12 cellular contexts compared by ENCODE assay signal in the genomic region with DNA sequence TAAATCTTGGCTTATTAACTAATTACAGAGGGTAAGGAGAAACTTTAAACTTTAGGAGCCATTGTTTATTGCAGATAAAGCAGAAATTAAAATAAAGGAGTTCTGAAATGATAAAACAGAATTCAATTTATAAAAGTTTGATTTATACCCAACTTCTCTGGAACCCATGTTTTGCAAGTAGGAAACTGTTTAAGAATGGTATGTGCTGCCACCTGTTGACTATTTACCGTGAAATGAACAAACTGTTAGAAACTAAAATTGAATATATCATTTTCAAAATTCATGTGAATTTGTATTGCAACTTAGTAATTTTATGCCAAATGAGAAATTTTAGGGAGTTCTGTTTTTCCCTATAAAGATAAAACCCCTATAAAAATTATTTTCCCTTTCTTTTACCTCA. TPM values are rescaled to one million over a fixed set of nuclear protein-coding genes. Genes with fewer than 3 reads are reported as not detected.
DNase-seq lines count a peak whose midpoint lies in the region; ATAC-seq, FAIRE-seq and TF ChIP-seq lines count a peak whose summit lies in the region.
"Had no signal": no experiment of that assay in that cellular context is flagged by ENCODE, and none has a peak within 500 bp of the region (broad histone marks: within the 10 kb centered on the region; RNA-seq: fewer than 3 reads in every experiment).

No MANE protein-coding gene starts in this region.

- POLR2A ChIA-PET in AG04450 (lab: Yijun Ruan, JAX): no interaction called here

- DNase-seq in AG04450 (ENCODE audit: low read depth, low spot score) (no peak), GM19239 (ENCODE audit: insufficient read length, low spot score) (no peak), SW480 (ENCODE audit: low spot score) (peak; percentile 23), foreskin keratinocyte (no peak), NCI-H510A (lab: John Stamatoyannopoulos, UW) (no peak), testis (no peak)
- no peak for DNase-seq in stimulated activated naive CD4-positive, alpha-beta T cell (lab: John Stamatoyannopoulos, UW)
- DNase-seq: DMS79 treated with DMSO at 0.1 percent for 48 hours, immature natural killer cell, NCI-H1092 treated with DMSO at 0.1 percent for 48 hours had no signal

- H3K27ac ChIP-seq in AG04450 (ENCODE audit: low read depth, low read length): no peak overlapping the region
- no peak overlapping the region for H3K27ac ChIP-seq in foreskin keratinocyte
- H3K27ac ChIP-seq in testis: no peak overlapping the region
- H3K27ac ChIP-seq: SK-N-MC had no signal

- 26 to 28% methylated on average over 1 of the region's 1 CpG for WGBS in testis, 2 donors

- no peak overlapping the region for H3K4me3 ChIP-seq in AG04450 (ENCODE audit: low read depth, low read length)
- H3K4me3 ChIP-seq in testis: no peak overlapping the region
- H3K4me3 ChIP-seq: SK-N-MC had no signal

- intact Hi-C loops in testis (cut with DNase I; ENCODE audit: low total_unique reads): no loop called here

- H3K4me1 ChIP-seq in foreskin keratinocyte (no peaks in the 10 kb centered on the region), testis (no peaks in the 10 kb centered on the region)

- CTCF ChIA-PET in AG04450 (lab: Charles Lee): interaction anchor here (0.6 to 1.5 kb wide), 3 partner anchors 310 to 376 kb away, joined by 3 to 11 read pairs (median 3); no protein-coding TSS in a partner anchor

- TF ChIP-seq POLR2A in testis (IDR thresholded peaks at IDR 0.05): no peak

- TF ChIP-seq CTCF in AG04450 (IDR thresholded peaks at IDR 0.05; ENCODE audit: low read depth, low read length): peak; percentile 30
- peak; percentile 50 for TF ChIP-seq CTCF in foreskin keratinocyte (conservative IDR thresholded peaks at IDR 0.05)
- no peak for TF ChIP-seq CTCF in testis (IDR thresholded peaks at IDR 0.05)

- FAIRE-seq in GM19239 (lab: Jason Lieb, UNC): peak; percentile 89

- ATAC-seq in foreskin keratinocyte (no peak), GM21619 (IDR thresholded peaks at IDR 0.05; ENCODE audit: unreplicated experiment) (no peak)

- no peaks in the 10 kb centered on the region for H3K9me3 ChIP-seq in AG04450 (ENCODE audit: control insufficient read depth, insufficient read depth, low read length)
- H3K9me3 ChIP-seq in testis: no peaks in the 10 kb centered on the region

- H3K27me3 ChIP-seq in AG04450 (ENCODE audit: control insufficient read depth, insufficient read depth, low read length) (no peaks in the 10 kb centered on the region), foreskin keratinocyte (no peaks in the 10 kb centered on the region), testis (no peaks in the 10 kb centered on the region)

- no peaks in the 10 kb centered on the region for H3K36me3 ChIP-seq in testis (ENCODE audit: low read depth, missing control alignments)

RNA-seq across cellular contexts. Expression of a gene that starts 11.0 kb away (rescaled TPM):
- polyA plus RNA-seq in AG04450 (2011; rRNA removed): 10.4 and 13.6 TPM in 2 replicates
- polyA minus RNA-seq in AG04450 (2011; rRNA and poly(A)+ RNA removed): 4.7 and 8.9 TPM in 2 replicates
- 5.6 and 8.1 TPM in 2 replicates for total RNA-seq in foreskin keratinocyte
- 1.4 and 1.8 TPM in 2 replicates for polyA plus RNA-seq in foreskin keratinocyte
- total RNA-seq in testis: 10 to 100 TPM; 23.8 to 27.0 TPM
- 6.1 TPM for polyA plus RNA-seq in testis (ENCODE audit: insufficient read depth, low read depth, low replicate concordance)

Comparison
In these comparisons a context has a peak if more than half of its experiments do, and no peak if none do; other contexts are left out.
1. CTCF ChIP-seq: peak in AG04450 (single experiment) and foreskin keratinocyte (single experiment); none in testis (0 of 3).